1 cellular context compared by ENCODE assay signal in the genomic region with DNA sequence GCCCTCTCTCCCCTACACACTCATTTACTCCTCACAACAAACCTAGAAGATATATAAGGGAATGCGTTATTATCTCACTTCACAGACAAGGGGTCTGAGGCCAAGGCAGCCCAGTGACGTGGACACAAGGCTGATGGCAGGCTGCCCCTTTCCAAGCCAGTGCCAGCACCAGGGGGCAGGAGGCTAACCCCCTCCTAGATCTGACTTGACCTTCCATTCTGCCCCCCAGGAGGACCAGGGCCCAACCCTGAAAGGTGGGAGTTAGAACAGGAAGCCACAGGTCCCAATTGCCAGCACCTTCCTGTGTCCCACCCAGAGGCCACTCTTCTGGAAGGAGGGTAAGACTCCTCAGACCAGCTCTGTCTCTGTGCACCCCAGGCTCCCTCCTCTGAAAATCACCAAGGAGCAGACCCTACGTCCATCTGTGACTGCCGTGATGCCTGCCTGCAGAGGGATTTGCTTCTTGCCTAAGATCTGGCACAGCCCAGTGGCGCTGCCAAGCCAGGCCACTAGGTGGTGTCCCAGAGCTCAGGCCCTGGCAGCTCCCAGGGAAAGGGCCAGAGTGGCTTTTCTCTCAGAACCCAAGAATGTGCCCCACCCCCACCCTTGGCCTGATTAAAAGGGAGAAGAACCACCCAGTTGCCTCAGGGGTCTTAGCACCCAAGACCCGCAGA.
A peak's percentile ranks its signal among the peaks of the same experiment; 100 is the strongest.
TF ChIP-seq lines count a peak whose summit lies in the region.

No MANE protein-coding gene starts in this region.

TF ChIP-seq in K562, 482 proteins besides CTCF, POLR2A, EP300 and RAD21 (continued from another document):
- TF ChIP-seq CTCFL (IDR thresholded peaks at IDR 0.05; ENCODE audit: borderline replicate concordance, insufficient read depth, low read depth, low read length, poor library complexity, severe bottlenecking) (peak; percentile 31), PHF21A (IDR thresholded peaks at IDR 0.05; ENCODE audit: borderline replicate concordance, low read depth) (no peak), RCOR1 (IDR thresholded peaks at IDR 0.05; ENCODE audit: borderline replicate concordance in 1 of 2, low read depth in 2 of 2, low read length in 2 of 2) (peak in 1 of 2 experiments; percentile 58; a peak in 1 of 4 replicates), XRCC5 (IDR thresholded peaks at IDR 0.05; ENCODE audit: low read depth, low read length) (0 out of 2 replicates have a peak, but pooled peaks have one; percentile 57), ZNF316 (IDR thresholded peaks at IDR 0.05) (peak; percentile 88), HCFC1 (IDR thresholded peaks at IDR 0.05; ENCODE audit: low read depth, low read length) (peak; percentile 42; the same call in 1 of the 2 replicates), ETV1 (tag; conservative IDR thresholded peaks at IDR 0.05; ENCODE audit: low read depth) (no peak), YY1 (IDR thresholded peaks at IDR 0.05; ENCODE audit: borderline replicate concordance in 1 of 3, control insufficient read depth in 1 of 3, extremely low read depth in 1 of 3, insufficient read depth in 3 of 3, insufficient read length in 1 of 3, insufficient replicate concordance in 2 of 3, low read depth in 1 of 3, low read length in 2 of 3) (peak in 2 of 3 experiments; percentile 25 to 36), SMARCA4 (IDR thresholded peaks at IDR 0.05) (0 out of 2 replicates have a peak, but pooled peaks have one; percentile 14), RB1 (IDR thresholded peaks at IDR 0.05; ENCODE audit: low read depth) (peak; percentile 81; the same call in 1 of the 2 replicates), TRIM28 (IDR thresholded peaks at IDR 0.05) (peak; percentile 60), ZBTB8A (IDR thresholded peaks at IDR 0.05; ENCODE audit: partially characterized antibody) (no peak), SMC3 (conservative IDR thresholded peaks at IDR 0.05; ENCODE audit: insufficient read depth, low read depth, low read length) (peak; percentile 85), TRIM24 (IDR thresholded peaks at IDR 0.05) (peak in 1 of 2 experiments; percentile 43; a peak in 1 of 4 replicates), TEAD4 (IDR thresholded peaks at IDR 0.05; ENCODE audit: low read length) (0 out of 2 replicates have a peak, but pooled peaks have one; percentile 38), TEAD4 (CRISPR knock-in tag; IDR thresholded peaks at IDR 0.05; ENCODE audit: borderline replicate concordance) (no peak), KAT2B (IDR thresholded peaks at IDR 0.05; ENCODE audit: low read depth, low read length) (no peak), CBX3 (IDR thresholded peaks at IDR 0.05; ENCODE audit: borderline replicate concordance in 1 of 2, low read length in 2 of 2) (peak in 1 of 2 experiments; percentile 85; a peak in 2 of 3 replicates), USF1 (CRISPR knock-in tag; IDR thresholded peaks at IDR 0.05) (0 out of 2 replicates have a peak, but pooled peaks have one; percentile 7), JUND (IDR thresholded peaks at IDR 0.05; ENCODE audit: borderline replicate concordance, low read depth, low read length) (peak; percentile 54; the same call in 1 of the 2 replicates), JUND (tag; IDR thresholded peaks at IDR 0.05; ENCODE audit: borderline replicate concordance, low read depth, low read length) (no peak), NFIC (IDR thresholded peaks at IDR 0.05) (peak; percentile 33; the same call in 1 of the 2 replicates), CTBP1 (IDR thresholded peaks at IDR 0.05; ENCODE audit: borderline replicate concordance) (peak; percentile 18; the same call in 1 of the 2 replicates), BHLHE40 (IDR thresholded peaks at IDR 0.05; ENCODE audit: low read length) (peak; percentile 36; the same call in 1 of the 2 replicates), MYC (IDR thresholded peaks at IDR 0.05; ENCODE audit: low read depth, low read length) (0 out of 2 replicates have a peak, but pooled peaks have one; percentile 25), MYC (CRISPR knock-in tag; IDR thresholded peaks at IDR 0.05; ENCODE audit: borderline replicate concordance, low read depth) (no peak), ZNF263 (CRISPR knock-in tag; IDR thresholded peaks at IDR 0.05; ENCODE audit: borderline replicate concordance) (0 out of 2 replicates have a peak, but pooled peaks have one; percentile 7), CC2D1A (IDR thresholded peaks at IDR 0.05) (peak; percentile 12; the same call in 1 of the 2 replicates), FOXA3 (CRISPR knock-in tag; conservative IDR thresholded peaks at IDR 0.05 in 1 of 2, IDR thresholded peaks at IDR 0.05 in 1 of 2) (no peak), MEF2D (tag; conservative IDR thresholded peaks at IDR 0.05; ENCODE audit: low read depth) (no peak), KLF16 (IDR thresholded peaks at IDR 0.05) (peak; percentile 68; the same call in 1 of the 2 replicates)
- TF ChIP-seq, protein P1, sequence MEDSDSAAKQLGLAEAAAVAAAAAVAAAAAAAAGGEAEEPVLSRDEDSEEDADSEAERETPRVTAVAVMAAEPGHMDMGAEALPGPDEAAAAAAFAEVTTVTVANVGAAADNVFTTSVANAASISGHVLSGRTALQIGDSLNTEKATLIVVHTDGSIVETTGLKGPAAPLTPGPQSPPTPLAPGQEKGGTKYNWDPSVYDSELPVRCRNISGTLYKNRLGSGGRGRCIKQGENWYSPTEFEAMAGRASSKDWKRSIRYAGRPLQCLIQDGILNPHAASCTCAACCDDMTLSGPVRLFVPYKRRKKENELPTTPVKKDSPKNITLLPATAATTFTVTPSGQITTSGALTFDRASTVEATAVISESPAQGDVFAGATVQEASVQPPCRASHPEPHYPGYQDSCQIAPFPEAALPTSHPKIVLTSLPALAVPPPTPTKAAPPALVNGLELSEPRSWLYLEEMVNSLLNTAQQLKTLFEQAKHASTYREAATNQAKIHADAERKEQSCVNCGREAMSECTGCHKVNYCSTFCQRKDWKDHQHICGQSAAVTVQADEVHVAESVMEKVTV (CRISPR knock-in tag; IDR thresholded peaks at IDR 0.05) = peak; percentile 28; the same call in 1 of the 2 replicates
- TF ChIP-seq, protein P2, sequence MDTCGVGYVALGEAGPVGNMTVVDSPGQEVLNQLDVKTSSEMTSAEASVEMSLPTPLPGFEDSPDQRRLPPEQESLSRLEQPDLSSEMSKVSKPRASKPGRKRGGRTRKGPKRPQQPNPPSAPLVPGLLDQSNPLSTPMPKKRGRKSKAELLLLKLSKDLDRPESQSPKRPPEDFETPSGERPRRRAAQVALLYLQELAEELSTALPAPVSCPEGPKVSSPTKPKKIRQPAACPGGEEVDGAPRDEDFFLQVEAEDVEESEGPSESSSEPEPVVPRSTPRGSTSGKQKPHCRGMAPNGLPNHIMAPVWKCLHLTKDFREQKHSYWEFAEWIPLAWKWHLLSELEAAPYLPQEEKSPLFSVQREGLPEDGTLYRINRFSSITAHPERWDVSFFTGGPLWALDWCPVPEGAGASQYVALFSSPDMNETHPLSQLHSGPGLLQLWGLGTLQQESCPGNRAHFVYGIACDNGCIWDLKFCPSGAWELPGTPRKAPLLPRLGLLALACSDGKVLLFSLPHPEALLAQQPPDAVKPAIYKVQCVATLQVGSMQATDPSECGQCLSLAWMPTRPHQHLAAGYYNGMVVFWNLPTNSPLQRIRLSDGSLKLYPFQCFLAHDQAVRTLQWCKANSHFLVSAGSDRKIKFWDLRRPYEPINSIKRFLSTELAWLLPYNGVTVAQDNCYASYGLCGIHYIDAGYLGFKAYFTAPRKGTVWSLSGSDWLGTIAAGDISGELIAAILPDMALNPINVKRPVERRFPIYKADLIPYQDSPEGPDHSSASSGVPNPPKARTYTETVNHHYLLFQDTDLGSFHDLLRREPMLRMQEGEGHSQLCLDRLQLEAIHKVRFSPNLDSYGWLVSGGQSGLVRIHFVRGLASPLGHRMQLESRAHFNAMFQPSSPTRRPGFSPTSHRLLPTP (IDR thresholded peaks at IDR 0.05; ENCODE audit: borderline replicate concordance, extremely low read depth, insufficient read length) = no peak
- TF ChIP-seq, protein P3, sequence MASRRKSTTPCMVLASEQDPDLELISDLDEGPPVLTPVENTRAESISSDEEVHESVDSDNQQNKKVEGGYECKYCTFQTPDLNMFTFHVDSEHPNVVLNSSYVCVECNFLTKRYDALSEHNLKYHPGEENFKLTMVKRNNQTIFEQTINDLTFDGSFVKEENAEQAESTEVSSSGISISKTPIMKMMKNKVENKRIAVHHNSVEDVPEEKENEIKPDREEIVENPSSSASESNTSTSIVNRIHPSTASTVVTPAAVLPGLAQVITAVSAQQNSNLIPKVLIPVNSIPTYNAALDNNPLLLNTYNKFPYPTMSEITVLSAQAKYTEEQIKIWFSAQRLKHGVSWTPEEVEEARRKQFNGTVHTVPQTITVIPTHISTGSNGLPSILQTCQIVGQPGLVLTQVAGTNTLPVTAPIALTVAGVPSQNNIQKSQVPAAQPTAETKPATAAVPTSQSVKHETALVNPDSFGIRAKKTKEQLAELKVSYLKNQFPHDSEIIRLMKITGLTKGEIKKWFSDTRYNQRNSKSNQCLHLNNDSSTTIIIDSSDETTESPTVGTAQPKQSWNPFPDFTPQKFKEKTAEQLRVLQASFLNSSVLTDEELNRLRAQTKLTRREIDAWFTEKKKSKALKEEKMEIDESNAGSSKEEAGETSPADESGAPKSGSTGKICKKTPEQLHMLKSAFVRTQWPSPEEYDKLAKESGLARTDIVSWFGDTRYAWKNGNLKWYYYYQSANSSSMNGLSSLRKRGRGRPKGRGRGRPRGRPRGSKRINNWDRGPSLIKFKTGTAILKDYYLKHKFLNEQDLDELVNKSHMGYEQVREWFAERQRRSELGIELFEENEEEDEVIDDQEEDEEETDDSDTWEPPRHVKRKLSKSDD (conservative IDR thresholded peaks at IDR 0.05; ENCODE audit: low read length) = no peak
- TF ChIP-seq, protein P4, sequence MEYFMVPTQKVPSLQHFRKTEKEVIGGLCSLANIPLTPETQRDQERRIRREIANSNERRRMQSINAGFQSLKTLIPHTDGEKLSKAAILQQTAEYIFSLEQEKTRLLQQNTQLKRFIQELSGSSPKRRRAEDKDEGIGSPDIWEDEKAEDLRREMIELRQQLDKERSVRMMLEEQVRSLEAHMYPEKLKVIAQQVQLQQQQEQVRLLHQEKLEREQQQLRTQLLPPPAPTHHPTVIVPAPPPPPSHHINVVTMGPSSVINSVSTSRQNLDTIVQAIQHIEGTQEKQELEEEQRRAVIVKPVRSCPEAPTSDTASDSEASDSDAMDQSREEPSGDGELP (CRISPR knock-in tag; IDR thresholded peaks at IDR 0.05; ENCODE audit: borderline replicate concordance) = peak; percentile 16; the same call in 1 of the 2 replicates
